ENCODE assay signal across 14 cellular contexts in genomic region chr7:46003896-46004875, GRCh38.
DNase-seq lines count a peak whose midpoint lies in the region; ATAC-seq and TF ChIP-seq lines count a peak whose summit lies in the region.
"Had no signal": no experiment of that assay in that cellular context is flagged by ENCODE, and none has a peak within 500 bp of the region (broad histone marks: within the 10 kb centered on the region; RNA-seq: fewer than 3 reads in every experiment).

No MANE protein-coding gene starts in this region.

- no peak overlapping the region for H2AFZ ChIP-seq in ACC112 (ENCODE audit: low read length, unreplicated experiment)

- no peak for TF ChIP-seq EP300 in stomach (IDR thresholded peaks at IDR 0.05)

- peak; percentile 52 for DNase-seq in HFF-Myc (ENCODE audit: extremely low read depth, low read depth)
- DNase-seq in RWPE1 (ENCODE audit: low spot score) = peak; percentile 79
- DNase-seq in fibroblast of mammary gland (ENCODE audit: low read depth) = peak; percentile 97
- DNase-seq in activated T-cell treated with anti-CD3 and anti-CD28 coated beads, Interleukin-2, amount 50 U/mL, for 4 hours = no peak
- no peak for DNase-seq in stimulated activated CD4-positive, alpha-beta T cell treated with anti-CD3 and anti-CD28 coated beads, Interleukin-15, amount 100 ng/mL, for 24 hours
- no peak for DNase-seq in G401 (ENCODE audit: low spot score)
- no peak for DNase-seq in stomach
- DNase-seq: activated CD4-positive, alpha-beta T cell treated with anti-CD3 and anti-CD28 coated beads, Interleukin-2, amount 10 ng/mL, durations not matched to agents 24 days and 14 days; colonic mucosa; GOT3; heart left ventricle; lower lobe of right lung had no signal

- no peaks in the 10 kb centered on the region for H3K27me3 Mint-ChIP-seq in activated T-cell treated with anti-CD3 and anti-CD28 coated beads, Interleukin-2, amount 50 U/mL, for 4 hours (ENCODE audit: low read depth)
- H3K27me3 Mint-ChIP-seq: activated CD4-positive, alpha-beta T cell treated with anti-CD3 and anti-CD28 coated beads, Interleukin-2, amount 10 ng/mL, durations not matched to agents 24 days and 14 days; B cell had no signal

- no peaks in the 10 kb centered on the region for H3K79me2 ChIP-seq in ACC112 (ENCODE audit: control insufficient read depth, insufficient read depth, low read length, unreplicated experiment)

- H3K9me3 Mint-ChIP-seq in activated T-cell treated with anti-CD3 and anti-CD28 coated beads, Interleukin-2, amount 50 U/mL, for 4 hours = peaks cover 2% of the 10 kb centered on the region

- no peak for TF ChIP-seq CTCF in HFF-Myc (IDR thresholded peaks at IDR 0.05; ENCODE audit: low read depth, low read length, missing control alignments)
- no peak for TF ChIP-seq CTCF in RWPE1 (conservative IDR thresholded peaks at IDR 0.05; ENCODE audit: low read depth)
- TF ChIP-seq CTCF in fibroblast of mammary gland (conservative IDR thresholded peaks at IDR 0.05; ENCODE audit: control insufficient read depth, insufficient read depth, low read depth, low read length) = no peak
- TF ChIP-seq CTCF in stomach (IDR thresholded peaks at IDR 0.05) = no peak

- peaks cover 0 to 4% (median 0%) of the 10 kb centered on the region in 4 donors for H3K9me3 ChIP-seq in stomach
- H3K9me3 ChIP-seq: colonic mucosa, lower lobe of right lung had no signal

- 65 to 71% (median 69%) methylated on average over 5 of the region's 5 CpGs for whole genome bisulfite sequencing in stomach, 5 donors

- no peak for ATAC-seq in activated T-cell treated with anti-CD3 and anti-CD28 coated beads, Interleukin-2, amount 50 U/mL, for 4 hours
- ATAC-seq: heart left ventricle, lower lobe of right lung had no signal

- peaks cover 5% of the 10 kb centered on the region; the same call in 1 of the 2 replicates for H3K36me3 ChIP-seq in ACC112 (ENCODE audit: insufficient read depth, low read length)
- H3K36me3 ChIP-seq in stomach = no peaks in the 10 kb centered on the region
- H3K36me3 ChIP-seq: colonic mucosa, heart left ventricle, lower lobe of right lung had no signal

- TF ChIP-seq POLR2A in stomach (IDR thresholded peaks at IDR 0.05) = no peak

- no peaks in the 10 kb centered on the region for H3K27me3 ChIP-seq in ACC112 (ENCODE audit: insufficient read depth, low read length)
- no peaks in the 10 kb centered on the region for H3K27me3 ChIP-seq in stomach
- H3K27me3 ChIP-seq: colonic mucosa, heart left ventricle had no signal

- H3K4me1 ChIP-seq in ACC112 (ENCODE audit: control insufficient read depth, insufficient read depth, low read length, unreplicated experiment) (peaks cover 15% of the 10 kb centered on the region), stomach (no peaks in the 10 kb centered on the region)
- H3K4me1 ChIP-seq: colonic mucosa, lower lobe of right lung had no signal

- intact Hi-C loops in stomach (cut with DNase I; ENCODE audit: low total_unique reads) = no loop called here

- H3K4me3 ChIP-seq in ACC112 (ENCODE audit: low read depth, low read length) (no peak overlapping the region), HFF-Myc (replicated peaks; ENCODE audit: low read depth, low read length) (no peak overlapping the region), fibroblast of mammary gland (ENCODE audit: control insufficient read depth, low read depth, low read length) (no peak overlapping the region), stomach (no peak overlapping the region)
- H3K4me3 ChIP-seq: colonic mucosa, heart left ventricle, lower lobe of right lung had no signal

- H3K4me1 Mint-ChIP-seq in activated T-cell treated with anti-CD3 and anti-CD28 coated beads, Interleukin-2, amount 50 U/mL, for 4 hours (ENCODE audit: low read depth) = no peaks in the 10 kb centered on the region
- H3K4me1 Mint-ChIP-seq: activated CD4-positive, alpha-beta T cell treated with anti-CD3 and anti-CD28 coated beads, Interleukin-2, amount 10 ng/mL, durations not matched to agents 24 days and 14 days had no signal

- POLR2A ChIA-PET in RWPE1 (lab: Yijun Ruan, JAX; ENCODE audit: low non-redundant PET) = no interaction called here

- no peaks in the 10 kb centered on the region for H3K36me3 Mint-ChIP-seq in activated T-cell treated with anti-CD3 and anti-CD28 coated beads, Interleukin-2, amount 50 U/mL, for 4 hours (ENCODE audit: insufficient read depth)

- CTCF ChIA-PET in RWPE1 (lab: Yijun Ruan, JAX) = no interaction called here

- no peak overlapping the region for H3K4me3 Mint-ChIP-seq in activated T-cell treated with anti-CD3 and anti-CD28 coated beads, Interleukin-2, amount 50 U/mL, for 4 hours
- H3K4me3 Mint-ChIP-seq: activated CD4-positive, alpha-beta T cell treated with anti-CD3 and anti-CD28 coated beads, Interleukin-2, amount 10 ng/mL, durations not matched to agents 24 days and 14 days; B cell had no signal

- in situ Hi-C loops in G401 (cut with HindIII; ENCODE audit: low sequenced_read_pairs) = no loop called here

- H3K27ac ChIP-seq in ACC112 (ENCODE audit: low read depth, low read length) (peak overlapping the region; percentile 36; the same call in 1 of the 2 replicates), RWPE1 (no peak overlapping the region), stomach (no peak overlapping the region)
- H3K27ac ChIP-seq: colonic mucosa, heart left ventricle, lower lobe of right lung had no signal

Comparison
In these comparisons a context has a peak if more than half of its experiments do, and no peak if none do; other contexts are left out.
1. DNase-seq: peak in HFF-Myc (single experiment), RWPE1 (single experiment) and fibroblast of mammary gland (single experiment); none in activated T-cell treated with anti-CD3 and anti-CD28 coated beads, Interleukin-2, amount 50 U/mL, for 4 hours (single experiment), stimulated activated CD4-positive, alpha-beta T cell treated with anti-CD3 and anti-CD28 coated beads, Interleukin-15, amount 100 ng/mL, for 24 hours (single experiment), G401 (single experiment) and stomach (single experiment).